In the genomic region with DNA sequence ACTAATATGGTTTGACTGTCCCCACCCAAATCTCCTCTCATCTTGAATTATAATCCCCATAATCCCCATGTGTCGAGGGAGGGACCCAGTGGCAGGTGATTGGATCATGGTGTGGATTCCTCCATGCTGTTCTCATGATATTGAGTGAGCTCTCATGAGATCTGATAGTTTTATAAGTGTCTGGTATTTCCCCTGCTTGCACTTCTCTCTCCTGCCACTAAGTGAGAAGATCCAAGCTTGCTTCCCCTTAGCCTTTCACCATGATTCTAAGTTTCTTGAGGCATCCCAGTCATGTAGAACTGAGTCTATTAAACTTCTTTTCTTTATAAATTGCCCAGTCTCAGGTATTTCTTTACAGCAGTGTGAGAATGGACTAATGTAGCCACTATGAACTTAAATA, we compare ENCODE assay signal across 13 cellular contexts. TPM values are rescaled to one million over a fixed set of nuclear protein-coding genes. Genes with fewer than 3 reads are reported as not detected.
DNase-seq lines count a peak whose midpoint lies in the region; ATAC-seq, FAIRE-seq and TF ChIP-seq lines count a peak whose summit lies in the region.
"Not testable (repeated sequence)": the region's sequence is repeated elsewhere in the genome, so short reads cannot be mapped to it uniquely, and the experiment has no call there.
"Had no signal": no experiment of that assay in that cellular context is flagged by ENCODE, and none has a peak within 500 bp of the region (broad histone marks: within the 10 kb centered on the region; RNA-seq: fewer than 3 reads in every experiment).

No MANE protein-coding gene starts in this region.

- not testable (repeated sequence) for H3K79me1 ChIP-seq in H1 (ENCODE audit: low read depth, low read length)

- not testable (repeated sequence) for H3K23ac ChIP-seq in H1 (ENCODE audit: insufficient read length)

- H3K4me3 ChIP-seq in H1 (ENCODE audit: extremely low read depth in 1 of 4, insufficient read depth in 2 of 4, low read depth in 3 of 4, low read length in 4 of 4), result not testable (repeated sequence)
- peak overlapping the region in 1 of 3 donors; percentile 21 for H3K4me3 ChIP-seq in right lobe of liver

- H3K4me1 ChIP-seq in H1 (replicated peaks in 1 of 4; ENCODE audit: control insufficient read depth in 3 of 4, insufficient read depth in 4 of 4, low read length in 3 of 4); right lobe of liver: not testable (repeated sequence)

- H4K5ac ChIP-seq in H1 (ENCODE audit: insufficient read length, low read depth, low read length), result not testable (repeated sequence)

- not testable (repeated sequence) for H2AFZ ChIP-seq in H1 (ENCODE audit: low read length)

- not testable (repeated sequence) for H2BK12ac ChIP-seq in H1 (ENCODE audit: low read depth, low read length)

- H3K36me3 ChIP-seq in H1 (ENCODE audit: control insufficient read depth in 2 of 4, insufficient read depth in 4 of 4, low read length in 3 of 4); right lobe of liver: not testable (repeated sequence)

- ATAC-seq in GM21367 (IDR thresholded peaks at IDR 0.05; ENCODE audit: unreplicated experiment) (peak; percentile 65), HG02852 (IDR thresholded peaks at IDR 0.05; ENCODE audit: unreplicated experiment) (peak; percentile 34), HG03432 (IDR thresholded peaks at IDR 0.05; ENCODE audit: unreplicated experiment) (peak; percentile 37), right lobe of liver (peak; percentile 70 to 89 (median 72))

- not testable (repeated sequence) for H3K56ac ChIP-seq in H1 (replicated peaks; ENCODE audit: insufficient read length, low read depth, low read length)

- H3K4ac ChIP-seq in H1 (replicated peaks; ENCODE audit: insufficient read length, low read depth, low read length), result not testable (repeated sequence)

- peak; percentile 84 for FAIRE-seq in GM18507 (lab: Jason Lieb, UNC)
- peak; percentile 93 for FAIRE-seq in H1 (lab: Jason Lieb, UNC)

- H3K27me3 ChIP-seq in H1 (replicated peaks in 1 of 4; ENCODE audit: control insufficient read depth in 3 of 4, extremely low read depth in 1 of 4, insufficient read depth in 3 of 4, low read length in 3 of 4); right lobe of liver: not testable (repeated sequence)

- TF ChIP-seq RAD21 in H1 (IDR thresholded peaks at IDR 0.05 in 1 of 2, conservative IDR thresholded peaks at IDR 0.05 in 1 of 2; ENCODE audit: low read depth in 2 of 2, low read length in 2 of 2), result not testable (repeated sequence)

- not testable (repeated sequence) for TF ChIP-seq EP300 in H1 (IDR thresholded peaks at IDR 0.05; ENCODE audit: borderline replicate concordance in 1 of 2, low read depth in 2 of 2, low read length in 2 of 2)

- not testable (repeated sequence) for H4K8ac ChIP-seq in H1 (ENCODE audit: extremely low read depth, insufficient read depth, low read length)

- 100% methylated on average over 1 of the region's 1 CpG; no CpG with 5 or more reads in 1 of the 2 experiments for WGBS in H1 (ENCODE audit: extremely low coverage in 1 of 2, insufficient coverage in 1 of 2, insufficient read length in 1 of 2, insufficient replicate concordance in 2 of 2, low coverage in 1 of 2, low lambda C conversion rate in 2 of 2, missing lambda C conversion rate in 1 of 2), 2 experiments
- WGBS in right lobe of liver (ENCODE audit: insufficient coverage, low coverage, low lambda C conversion rate, missing lambda C conversion rate), result 80% methylated on average over 1 of the region's 1 CpG

- not testable (repeated sequence) for H3K27ac ChIP-seq in H1 (ENCODE audit: low read depth, low read length); right lobe of liver

- H2AK5ac ChIP-seq in H1 (ENCODE audit: low read depth, low read length), result not testable (repeated sequence)

- DNase-seq in GM18507 (ENCODE audit: extremely low spot score, insufficient read length, low read depth); H1 (ENCODE audit: low read depth in 1 of 2, low spot score in 2 of 2); right lobe of liver: not testable (repeated sequence)
- peak; percentile 7 for DNase-seq in OCI-M1 (lab: John Stamatoyannopoulos, UW)

- not testable (repeated sequence) for TF ChIP-seq POLR2A in H1 (IDR thresholded peaks at IDR 0.05; ENCODE audit: control extremely low read depth in 1 of 2, low read depth in 2 of 2, low read length in 2 of 2); right lobe of liver (IDR thresholded peaks at IDR 0.05)

- H2BK120ac ChIP-seq in H1 (replicated peaks; ENCODE audit: low read depth, low read length), result not testable (repeated sequence)

- H3K18ac ChIP-seq in H1 (ENCODE audit: extremely low read depth, low read length), result not testable (repeated sequence)

- not testable (repeated sequence) for H2BK5ac ChIP-seq in H1 (ENCODE audit: low read depth, low read length)

- not testable (repeated sequence) for H4K91ac ChIP-seq in H1 (replicated peaks; ENCODE audit: insufficient read length, low read length)

- not testable (repeated sequence) for H2BK15ac ChIP-seq in H1 (ENCODE audit: low read length)

- intact Hi-C loops in right lobe of liver (cut with DNase I), result not testable (repeated sequence)

- H3K9ac ChIP-seq in H1 (replicated peaks in 1 of 4; ENCODE audit: extremely low read depth in 1 of 4, low read depth in 3 of 4, low read length in 3 of 4), result not testable (repeated sequence)

- not testable (repeated sequence) for H3K79me2 ChIP-seq in H1 (ENCODE audit: control insufficient read depth in 1 of 2, insufficient read depth in 2 of 2, low read length in 2 of 2)

- CTCF ChIA-PET in H1 (lab: Charles Lee; ENCODE audit: partially characterized antibody), result not testable (repeated sequence)

- not testable (repeated sequence) for H2BK20ac ChIP-seq in H1 (ENCODE audit: low read length)

- not testable (repeated sequence) for H3K23me2 ChIP-seq in H1 (ENCODE audit: low read depth, low read length)

- H3K4me2 ChIP-seq in H1 (ENCODE audit: insufficient read depth in 1 of 2, low read depth in 2 of 2, low read length in 2 of 2), result not testable (repeated sequence)

- H3K9me3 ChIP-seq in H1 (ENCODE audit: insufficient read depth in 2 of 2, low read depth in 1 of 2, low read length in 1 of 2); right lobe of liver: not testable (repeated sequence)

- not testable (repeated sequence) for H3K14ac ChIP-seq in H1 (ENCODE audit: insufficient read length)

- H4K20me1 ChIP-seq in H1 (replicated peaks in 1 of 2; ENCODE audit: control insufficient read depth in 1 of 2, insufficient read depth in 2 of 2, low read length in 2 of 2), result not testable (repeated sequence)

- not testable (repeated sequence) for TF ChIP-seq CTCF in H1 (IDR thresholded peaks at IDR 0.05; ENCODE audit: control extremely low read depth in 1 of 3, insufficient read depth in 1 of 3, low read depth in 1 of 3, low read length in 3 of 3); right lobe of liver (IDR thresholded peaks at IDR 0.05)

- POLR2A ChIA-PET in H1 (lab: Charles Lee; ENCODE audit: partially characterized antibody), result not testable (repeated sequence)

RNA-seq across cellular contexts. Expression of gene UGT2B17, which starts 9.8 kb away (rescaled TPM):
- not detected in 2 replicates for total RNA-seq in H1 (2021; fragmentation: NEBNext Ultra II Directional; extraction: Animal tissue kit (Norgen Biotek cat#: 25700))
- polyA plus RNA-seq in H1 (2011; rRNA removed), result not detected in 2 replicates
- not detected for polyA plus RNA-seq in H1 (2011; cell fraction: cytosol; rRNA removed)
- not detected for polyA plus RNA-seq in H1 (2011; cell fraction: nucleus; rRNA removed)
- polyA plus RNA-seq in H1 (2012, experiment 1 of 2), result not detected in 4 replicates
- polyA plus RNA-seq in H1 (2012, experiment 2 of 2), result not detected
- polyA plus RNA-seq in H1 (2013, experiment 1 of 2), result not detected
- polyA plus RNA-seq in H1 (2013, experiment 2 of 2), result not detected
- polyA minus RNA-seq in H1 (2011; rRNA and poly(A)+ RNA removed), result not detected in 2 replicates
- not detected for polyA minus RNA-seq in H1 (2011; cell fraction: cytosol; rRNA and poly(A)+ RNA removed)
- not detected for polyA minus RNA-seq in H1 (2011; cell fraction: nucleus; rRNA and poly(A)+ RNA removed)
- total RNA-seq in right lobe of liver, result 10 to 100 TPM in 2 of 6 experiments, 1 to 10 TPM in 4; 1.0 to 13.6 (median 2.5) TPM
- total RNA-seq: A172; CD4-positive, CD25-positive, alpha-beta regulatory T cell; Daoy; GM23338; HT-29; IMR-90 had no signal
- polyA plus RNA-seq: CD4-positive, CD25-positive, alpha-beta regulatory T cell; GM23338; IMR-90 had no signal
